ENCODE assay signal across 1 cellular context in the genomic region with DNA sequence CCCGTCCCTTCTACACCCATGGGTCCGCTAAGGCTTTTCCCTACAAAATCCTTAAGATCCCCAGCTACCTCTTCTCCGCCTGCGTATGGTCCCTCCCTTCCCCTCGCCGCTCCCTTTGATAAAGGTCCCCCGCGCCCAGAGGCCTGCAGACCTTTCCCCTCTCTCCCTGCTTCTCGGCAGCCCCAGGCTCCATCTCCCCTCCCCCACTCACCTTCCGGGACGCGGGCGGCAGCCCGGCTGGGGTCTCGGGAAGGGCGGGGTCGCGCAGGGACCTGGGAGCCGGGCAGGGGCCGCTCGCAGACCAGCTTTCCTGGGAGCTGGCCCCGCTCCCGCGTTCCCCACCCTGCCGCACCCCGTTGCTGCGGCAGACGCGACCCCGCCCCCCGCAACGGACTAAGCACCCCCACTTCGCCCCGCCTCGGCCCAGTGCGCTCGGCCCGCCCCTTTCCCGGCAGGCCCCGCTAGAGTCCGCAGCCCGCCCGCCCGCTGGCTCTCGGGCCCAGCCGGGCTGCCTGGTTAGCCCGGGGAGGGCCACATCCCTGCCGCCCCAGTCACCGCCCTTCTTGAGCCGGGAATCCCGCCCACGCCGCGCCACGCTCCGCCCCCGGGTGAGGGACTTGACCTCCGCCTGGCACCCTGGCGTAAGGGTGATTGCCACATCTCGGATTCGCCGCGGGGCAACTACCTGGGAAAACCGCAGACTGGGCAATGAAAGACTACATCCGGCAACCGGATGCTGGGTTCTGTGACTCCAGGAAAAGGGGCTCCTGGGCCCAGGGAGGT.
TF ChIP-seq lines count a peak whose summit lies in the region.

A gene with protein sequence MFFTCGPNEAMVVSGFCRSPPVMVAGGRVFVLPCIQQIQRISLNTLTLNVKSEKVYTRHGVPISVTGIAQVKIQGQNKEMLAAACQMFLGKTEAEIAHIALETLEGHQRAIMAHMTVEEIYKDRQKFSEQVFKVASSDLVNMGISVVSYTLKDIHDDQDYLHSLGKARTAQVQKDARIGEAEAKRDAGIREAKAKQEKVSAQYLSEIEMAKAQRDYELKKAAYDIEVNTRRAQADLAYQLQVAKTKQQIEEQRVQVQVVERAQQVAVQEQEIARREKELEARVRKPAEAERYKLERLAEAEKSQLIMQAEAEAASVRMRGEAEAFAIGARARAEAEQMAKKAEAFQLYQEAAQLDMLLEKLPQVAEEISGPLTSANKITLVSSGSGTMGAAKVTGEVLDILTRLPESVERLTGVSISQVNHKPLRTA (minus strand): TSS at position 372 of the 783 bp plus-strand sequence. CDS start 498 bp downstream, outside the sequence.

TF ChIP-seq in A549, 52 proteins besides CTCF, POLR2A, EP300 and RAD21 (continued from another document):
- TF ChIP-seq, protein P1, sequence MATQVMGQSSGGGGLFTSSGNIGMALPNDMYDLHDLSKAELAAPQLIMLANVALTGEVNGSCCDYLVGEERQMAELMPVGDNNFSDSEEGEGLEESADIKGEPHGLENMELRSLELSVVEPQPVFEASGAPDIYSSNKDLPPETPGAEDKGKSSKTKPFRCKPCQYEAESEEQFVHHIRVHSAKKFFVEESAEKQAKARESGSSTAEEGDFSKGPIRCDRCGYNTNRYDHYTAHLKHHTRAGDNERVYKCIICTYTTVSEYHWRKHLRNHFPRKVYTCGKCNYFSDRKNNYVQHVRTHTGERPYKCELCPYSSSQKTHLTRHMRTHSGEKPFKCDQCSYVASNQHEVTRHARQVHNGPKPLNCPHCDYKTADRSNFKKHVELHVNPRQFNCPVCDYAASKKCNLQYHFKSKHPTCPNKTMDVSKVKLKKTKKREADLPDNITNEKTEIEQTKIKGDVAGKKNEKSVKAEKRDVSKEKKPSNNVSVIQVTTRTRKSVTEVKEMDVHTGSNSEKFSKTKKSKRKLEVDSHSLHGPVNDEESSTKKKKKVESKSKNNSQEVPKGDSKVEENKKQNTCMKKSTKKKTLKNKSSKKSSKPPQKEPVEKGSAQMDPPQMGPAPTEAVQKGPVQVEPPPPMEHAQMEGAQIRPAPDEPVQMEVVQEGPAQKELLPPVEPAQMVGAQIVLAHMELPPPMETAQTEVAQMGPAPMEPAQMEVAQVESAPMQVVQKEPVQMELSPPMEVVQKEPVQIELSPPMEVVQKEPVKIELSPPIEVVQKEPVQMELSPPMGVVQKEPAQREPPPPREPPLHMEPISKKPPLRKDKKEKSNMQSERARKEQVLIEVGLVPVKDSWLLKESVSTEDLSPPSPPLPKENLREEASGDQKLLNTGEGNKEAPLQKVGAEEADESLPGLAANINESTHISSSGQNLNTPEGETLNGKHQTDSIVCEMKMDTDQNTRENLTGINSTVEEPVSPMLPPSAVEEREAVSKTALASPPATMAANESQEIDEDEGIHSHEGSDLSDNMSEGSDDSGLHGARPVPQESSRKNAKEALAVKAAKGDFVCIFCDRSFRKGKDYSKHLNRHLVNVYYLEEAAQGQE (IDR thresholded peaks at IDR 0.05), result peak; percentile 47
- TF ChIP-seq CHD4 (IDR thresholded peaks at IDR 0.05; ENCODE audit: borderline replicate concordance) (no peak), RNF2 (IDR thresholded peaks at IDR 0.05; ENCODE audit: borderline replicate concordance, low read depth) (no peak), FOSL2 (IDR thresholded peaks at IDR 0.05) (no peak), FOSL2 (CRISPR knock-in tag; IDR thresholded peaks at IDR 0.05) (peak; percentile 44; the same call in 1 of the 2 replicates), ESRRA (IDR thresholded peaks at IDR 0.05; ENCODE audit: borderline replicate concordance, low read length) (peak; percentile 40; the same call in 1 of the 2 replicates)
